19 cellular contexts compared by ENCODE assay signal in the genomic region with DNA sequence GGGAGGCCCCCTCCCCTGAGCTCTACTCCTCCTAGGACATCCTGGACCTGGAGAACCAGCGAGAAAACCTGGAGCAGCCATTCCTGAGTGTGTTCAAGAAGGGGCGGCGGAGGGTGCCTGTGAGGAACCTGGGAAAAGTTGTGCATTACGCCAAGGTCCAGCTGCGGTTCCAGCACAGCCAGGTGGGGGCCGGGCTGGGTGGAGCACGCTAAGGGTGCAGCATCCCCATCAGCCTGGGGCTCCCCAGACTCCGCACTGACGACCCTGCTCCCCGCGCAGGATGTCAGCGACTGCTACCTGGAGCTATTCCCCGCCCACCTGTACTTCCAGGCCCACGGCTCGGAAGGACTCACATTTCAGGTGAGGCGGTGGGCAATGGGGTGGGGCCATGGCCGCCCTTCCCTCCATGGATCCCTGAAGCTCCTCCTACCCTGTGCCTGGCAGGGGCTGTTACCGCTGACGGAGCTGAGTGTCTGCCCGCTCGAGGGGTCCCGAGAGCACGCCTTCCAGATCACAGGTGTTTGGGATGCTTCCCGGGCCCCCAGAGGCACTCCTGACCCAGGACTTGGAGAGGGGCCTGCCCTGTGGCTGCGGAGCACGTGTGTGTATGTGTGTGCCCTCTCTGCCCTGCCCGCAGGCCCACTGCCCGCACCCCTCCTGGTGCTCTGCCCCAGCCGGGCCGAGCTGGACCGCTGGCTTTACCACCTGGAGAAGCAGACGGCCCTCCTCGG. TPM values are rescaled to one million over a fixed set of nuclear protein-coding genes. Genes with fewer than 3 reads are reported as not detected.
DNase-seq lines count a peak whose midpoint lies in the region; ATAC-seq, FAIRE-seq and TF ChIP-seq lines count a peak whose summit lies in the region.
"Had no signal": no experiment of that assay in that cellular context is flagged by ENCODE, and none has a peak within 500 bp of the region (broad histone marks: within the 10 kb centered on the region; RNA-seq: fewer than 3 reads in every experiment).

No MANE protein-coding gene starts in this region.

- H3K4me3 ChIP-seq in H7 (ENCODE audit: insufficient read depth, low read depth, low read length): no peak overlapping the region
- no peak overlapping the region for H3K4me3 ChIP-seq in endodermal cell (ENCODE audit: low read length)
- H3K4me3 ChIP-seq: BLaER1 treated with 17β-estradiol and CSF1 and Interleukin-3, amounts not matched to agents 10 nM and 100 nM; SJCRH30 had no signal

- no peaks in the 10 kb centered on the region for H3K4me1 ChIP-seq in endodermal cell (ENCODE audit: control insufficient read depth, insufficient read depth, low read length)
- H3K4me1 ChIP-seq: SJCRH30 had no signal

- no peak for FAIRE-seq in H54 (lab: Jason Lieb, UNC)
- FAIRE-seq: HepG2 had no signal

- no peak overlapping the region for H3K4me3 Mint-ChIP-seq in endodermal cell

- H3K27ac Mint-ChIP-seq in endodermal cell: no peak overlapping the region
- H3K27ac Mint-ChIP-seq: CD8-positive, alpha-beta memory T cell had no signal

- no peaks in the 10 kb centered on the region for H3K36me3 ChIP-seq in H7 (replicated peaks; ENCODE audit: control insufficient read depth, insufficient read depth, low read length)
- H3K36me3 ChIP-seq in endodermal cell (ENCODE audit: control insufficient read depth, insufficient read depth, low read length): no peaks in the 10 kb centered on the region
- H3K36me3 ChIP-seq: SJCRH30 had no signal

- no peaks in the 10 kb centered on the region for H3K9me3 Mint-ChIP-seq in endodermal cell
- H3K9me3 Mint-ChIP-seq: CD8-positive, alpha-beta memory T cell had no signal

- DNase-seq in DMS79 treated with DMSO at 0.1 percent for 48 hours (lab: John Stamatoyannopoulos, UW) (peak; percentile 38), H7 (peak; percentile 88), endodermal cell (peak; percentile 76), left kidney (ENCODE audit: low read depth, low spot score) (peak; percentile 57), H54 (ENCODE audit: insufficient read length, low spot score) (no peak), SHP77 (lab: John Stamatoyannopoulos, UW) (no peak)
- DNase-seq: CD8-positive, alpha-beta memory T cell; NCI-H1436; NCI-H2029; NCI-H510A treated with DMSO at 0.1 percent for 48 hours; PC-3; SJCRH30 had no signal

- no peaks in the 10 kb centered on the region for H3K4me1 Mint-ChIP-seq in endodermal cell

- no peaks in the 10 kb centered on the region for H3K9me3 ChIP-seq in endodermal cell (ENCODE audit: control insufficient read depth, low read length)
- H3K9me3 ChIP-seq: BLaER1 treated with 17β-estradiol and CSF1 and Interleukin-3, amounts not matched to agents 10 nM and 100 nM; SJCRH30 had no signal

- ATAC-seq in HG02973 (IDR thresholded peaks at IDR 0.05; ENCODE audit: unreplicated experiment): no peak
- ATAC-seq: HCT116, HepG2, PC-3 had no signal

- H3K27me3 ChIP-seq in H7 (ENCODE audit: control insufficient read depth, insufficient read depth, low read length): peaks cover 21% of the 10 kb centered on the region
- peaks cover 58% of the 10 kb centered on the region for H3K27me3 ChIP-seq in endodermal cell (ENCODE audit: control insufficient read depth, insufficient read depth, low read length, poor library complexity, severe bottlenecking)

- no peak overlapping the region for H3K9ac ChIP-seq in endodermal cell (ENCODE audit: extremely low read depth, low read length, poor library complexity, severe bottlenecking)
- H3K9ac ChIP-seq: BLaER1 treated with 17β-estradiol and CSF1 and Interleukin-3, amounts not matched to agents 10 nM and 100 nM; KMS-11 had no signal

- peaks cover 3% of the 10 kb centered on the region for H3K36me3 Mint-ChIP-seq in endodermal cell (ENCODE audit: low read depth)
- H3K36me3 Mint-ChIP-seq: CD8-positive, alpha-beta memory T cell had no signal

- H3K27me3 Mint-ChIP-seq in endodermal cell (ENCODE audit: insufficient read depth): peaks cover 39% of the 10 kb centered on the region

- no peak overlapping the region for H3K27ac ChIP-seq in endodermal cell (ENCODE audit: low read depth, low read length)
- H3K27ac ChIP-seq: BLaER1 treated with 17β-estradiol and CSF1 and Interleukin-3, amounts not matched to agents 10 nM and 100 nM; KMS-11; RWPE1; SJCRH30 had no signal

- no peak for TF ChIP-seq CTCF in endodermal cell (conservative IDR thresholded peaks at IDR 0.05)

- no peak for TF ChIP-seq POLR2A in H54 (IDR thresholded peaks at IDR 0.05; ENCODE audit: low read depth, low read length)

- WGBS in endodermal cell (ENCODE audit: insufficient coverage in 1 of 2, insufficient read length in 1 of 2), 2 experiments: 69 to 79% methylated on average over 19 to 33 of the region's 33 CpGs

RNA-seq across cellular contexts. Expression of a gene that starts 4.1 kb away (rescaled TPM):
- 1.6 and 2.0 TPM in 2 replicates for total RNA-seq in H7 (2014; rRNA removed; shearing (Covaris generic))
- 1 to 10 TPM; 1.5 to 4.6 TPM for total RNA-seq in endodermal cell
- not detected for polyA plus RNA-seq in endodermal cell (2013, experiment 1 of 2)
- 0.29 TPM for polyA plus RNA-seq in endodermal cell (2013, experiment 2 of 2)

RNA-seq across cellular contexts. Expression of a gene that starts 10.0 kb away (rescaled TPM):
- total RNA-seq in H7 (2014; rRNA removed; shearing (Covaris generic)): 50.8 and 87.8 TPM in 2 replicates
- 10 to 100 TPM; 49.2 to 58.2 TPM for total RNA-seq in endodermal cell
- 41.1 TPM for polyA plus RNA-seq in endodermal cell (2013, experiment 1 of 2)
- 32.2 TPM for polyA plus RNA-seq in endodermal cell (2013, experiment 2 of 2)

RNA-seq across cellular contexts. Expression of a gene that starts 11.4 kb away (rescaled TPM):
- 239 and 287 TPM in 2 replicates for total RNA-seq in H7 (2014; rRNA removed; shearing (Covaris generic))
- 10 to 100 TPM; 83.5 to 97.3 TPM for total RNA-seq in endodermal cell
- 62.0 TPM for polyA plus RNA-seq in endodermal cell (2013, experiment 1 of 2)
- 55.3 TPM for polyA plus RNA-seq in endodermal cell (2013, experiment 2 of 2)

RNA-seq across cellular contexts. Expression of a gene that starts 11.5 kb away (rescaled TPM):
- not detected in 2 replicates for total RNA-seq in H7 (2014; rRNA removed; shearing (Covaris generic))
- total RNA-seq in endodermal cell: not detected
- polyA plus RNA-seq in endodermal cell (2013, experiment 1 of 2): not detected
- polyA plus RNA-seq in endodermal cell (2013, experiment 2 of 2): not detected
- total RNA-seq: CD8-positive, alpha-beta memory T cell; SJCRH30; T-helper 1 cell treated with Interleukin-12 subunit alpha and Interleukin-12 subunit beta and Interleukin-4 antibody, amounts not matched to agents 30 ng/mL and 1 ng/mL, for 36 hours had no signal
- polyA plus RNA-seq: CD8-positive, alpha-beta memory T cell had no signal

RNA-seq across cellular contexts. Expression of a gene that starts 29.5 kb away (rescaled TPM):
- 11.3 and 17.5 TPM in 2 replicates for total RNA-seq in H7 (2014; rRNA removed; shearing (Covaris generic))
- 10 to 100 TPM; 16.1 to 19.7 TPM for total RNA-seq in endodermal cell
- 144 TPM for polyA plus RNA-seq in endodermal cell (2013, experiment 1 of 2)
- polyA plus RNA-seq in endodermal cell (2013, experiment 2 of 2): 117 TPM
- polyA plus RNA-seq: CD8-positive, alpha-beta memory T cell had no signal

Comparison
In these comparisons a context has a peak if more than half of its experiments do, and no peak if none do; other contexts are left out.
1. DNase-seq: peak in DMS79 treated with DMSO at 0.1 percent for 48 hours (single experiment), H7 (single experiment), endodermal cell (single experiment) and left kidney (single experiment); none in H54 (single experiment) and SHP77 (0 of 2).